1 cellular context compared by ENCODE assay signal in the genomic region with DNA sequence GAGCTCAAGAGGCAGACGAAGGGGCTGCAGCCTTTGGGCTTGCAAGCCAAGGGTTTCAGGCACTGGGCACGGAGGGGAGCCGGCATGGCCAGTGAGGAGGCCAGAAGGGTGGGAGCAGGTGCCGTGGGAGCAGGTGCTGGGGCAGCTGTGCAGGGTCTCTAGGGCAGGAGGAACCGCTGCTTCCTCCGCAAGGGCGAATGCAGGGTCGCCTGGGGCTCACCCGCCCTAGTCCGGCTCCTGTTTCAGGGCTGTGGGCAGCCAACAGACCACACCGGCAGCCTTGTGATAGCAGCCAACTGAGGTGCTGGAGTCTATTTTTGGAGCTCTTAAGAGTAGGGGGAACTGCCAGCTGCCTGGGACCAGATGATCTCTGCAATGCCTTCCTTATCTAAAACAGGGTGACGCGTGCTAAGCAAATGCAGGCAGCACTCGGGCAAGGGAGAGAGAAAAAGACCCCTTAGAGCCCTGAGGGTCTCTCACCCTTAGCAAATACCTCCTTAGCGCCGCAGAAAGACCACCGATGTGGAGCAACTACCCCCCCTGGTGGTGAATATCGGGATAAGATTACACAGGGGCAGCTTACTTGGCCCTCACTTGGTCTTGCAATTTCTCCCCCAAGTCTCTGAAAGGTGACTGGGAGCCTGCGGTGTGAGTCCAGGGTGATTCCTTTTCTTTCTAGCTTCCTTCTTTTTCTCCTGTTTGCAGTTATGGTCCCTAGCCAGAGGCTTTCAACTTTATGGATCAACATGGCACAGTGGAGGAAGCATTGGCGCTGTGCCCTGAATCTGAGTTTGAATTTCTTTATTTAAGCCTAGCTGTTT.
TF ChIP-seq lines count a peak whose summit lies in the region.

No MANE protein-coding gene starts in this region.

TF ChIP-seq in endothelial cell of umbilical vein, 7 proteins besides CTCF, POLR2A, EP300 and RAD21:
- TF ChIP-seq FOS (IDR thresholded peaks at IDR 0.05; ENCODE audit: borderline replicate concordance, insufficient read depth, low read length) (no peak), MYC (IDR thresholded peaks at IDR 0.05; ENCODE audit: low read depth, low read length) (no peak), JUN (IDR thresholded peaks at IDR 0.05; ENCODE audit: borderline replicate concordance, insufficient read depth, insufficient read length, low read depth) (no peak), GATA2 (IDR thresholded peaks at IDR 0.05; ENCODE audit: insufficient read depth, insufficient read length, low read depth, low read length) (no peak), POLR2AphosphoS5 (IDR thresholded peaks at IDR 0.05; ENCODE audit: insufficient read depth, low read depth, low read length) (no peak), EZH2 (IDR thresholded peaks at IDR 0.05; ENCODE audit: borderline replicate concordance, low read depth, low read length, severe bottlenecking) (no peak)
- TF ChIP-seq, protein P1, sequence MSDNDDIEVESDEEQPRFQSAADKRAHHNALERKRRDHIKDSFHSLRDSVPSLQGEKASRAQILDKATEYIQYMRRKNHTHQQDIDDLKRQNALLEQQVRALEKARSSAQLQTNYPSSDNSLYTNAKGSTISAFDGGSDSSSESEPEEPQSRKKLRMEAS (IDR thresholded peaks at IDR 0.05; ENCODE audit: insufficient read depth, insufficient read length): no peak
TF ChIP-seq in endothelial cell of umbilical vein: peak in this region for 0.
